12 cellular contexts compared by ENCODE assay signal in the genomic region with DNA sequence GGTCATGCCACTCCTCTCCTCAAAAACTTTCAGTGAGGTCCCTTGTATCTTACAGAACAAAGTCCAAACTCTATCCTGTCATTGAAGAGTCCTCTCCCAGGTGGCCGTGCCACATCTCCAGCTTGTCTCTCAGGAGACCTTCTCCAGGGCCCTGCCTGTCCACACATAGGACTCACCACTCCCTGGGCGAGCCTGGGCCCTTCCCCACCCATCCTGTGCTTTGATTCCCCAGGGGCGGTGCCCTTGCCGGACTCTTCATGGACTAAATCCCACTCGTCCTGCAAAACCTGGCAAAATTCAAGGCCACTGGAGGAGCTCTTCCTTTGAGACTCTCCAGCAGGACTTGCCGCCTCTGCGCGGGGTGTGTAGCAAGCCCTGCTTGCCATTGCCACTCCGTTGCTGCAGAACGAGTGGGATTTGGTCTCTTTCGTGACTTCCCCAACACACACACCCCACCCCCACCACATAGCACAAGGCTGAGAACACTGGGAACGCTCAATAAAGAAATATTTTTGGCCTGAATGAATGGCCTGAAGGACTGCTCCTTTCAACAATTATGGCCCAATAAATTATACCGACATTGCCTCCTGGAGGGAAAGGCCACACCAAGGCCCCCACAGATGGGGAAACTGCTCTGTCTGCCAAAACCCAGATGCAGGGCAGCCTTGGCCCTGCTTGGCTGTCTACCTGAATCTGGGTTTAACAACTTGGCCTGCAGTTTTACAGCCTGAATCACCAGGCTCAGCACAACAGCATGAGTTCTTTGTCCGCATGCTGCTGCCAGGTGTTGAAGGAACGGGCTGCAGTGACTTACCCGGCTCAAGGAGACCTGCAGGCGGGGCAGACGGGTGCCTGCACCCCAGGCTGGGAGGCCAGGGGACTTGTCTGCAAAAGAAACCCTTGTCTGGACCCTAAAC.
DNase-seq lines count a peak whose midpoint lies in the region; ATAC-seq and TF ChIP-seq lines count a peak whose summit lies in the region.
"Had no signal": no experiment of that assay in that cellular context is flagged by ENCODE, and none has a peak within 500 bp of the region (broad histone marks: within the 10 kb centered on the region; RNA-seq: fewer than 3 reads in every experiment).

No MANE protein-coding gene starts in this region.

- peak overlapping the region; percentile 52 for H3K27ac Mint-ChIP-seq in activated CD4-positive, alpha-beta T cell treated with anti-CD3 and anti-CD28 coated beads, Interleukin-2, amount 10 ng/mL, durations not matched to agents 7 days and 5 days
- no peak overlapping the region for H3K27ac Mint-ChIP-seq in activated CD4-positive, alpha-beta T cell treated with anti-CD3 and anti-CD28 coated beads, Interleukin-2, amount 10 ng/mL, durations not matched to agents 24 days and 14 days

- POLR2A ChIA-PET in activated CD4-positive, alpha-beta T cell treated with anti-CD3 and anti-CD28 coated beads, Interleukin-2, amount 10 ng/mL, durations not matched to agents 7 days and 5 days (lab: Charles Lee) = no interaction called here

- no peak for DNase-seq in activated CD4-positive, alpha-beta T cell treated with anti-CD3 and anti-CD28 coated beads, Interleukin-2, amount 10 ng/mL, durations not matched to agents 7 days and 5 days
- DNase-seq in activated CD4-positive, alpha-beta T cell treated with anti-CD3 and anti-CD28 coated beads, Interleukin-2, amount 10 ng/mL, durations not matched to agents 24 days and 14 days = no peak
- DNase-seq in activated CD8-positive, alpha-beta memory T cell treated with anti-CD3 and anti-CD28 coated beads, Interleukin-2, amount 50 U/mL, for 48 hours = peak; percentile 17
- DNase-seq in left kidney (ENCODE audit: low read depth, low spot score) (peak; percentile 60), uterus (peak; percentile 72 to 78), GM19240 (ENCODE audit: insufficient read length, low spot score) (no peak), NCI-H128 (lab: John Stamatoyannopoulos, UW; ENCODE audit: unreplicated experiment) (no peak)
- DNase-seq: amniotic stem cell; NCI-H2081 treated with DMSO at 0.1 percent for 48 hours; stimulated activated naive CD4-positive, alpha-beta T cell treated with Interleukin-2 at 50 U/mL for 16 hours had no signal

- H3K9me3 Mint-ChIP-seq in activated CD4-positive, alpha-beta T cell treated with anti-CD3 and anti-CD28 coated beads, Interleukin-2, amount 10 ng/mL, durations not matched to agents 7 days and 5 days = no peaks in the 10 kb centered on the region
- H3K9me3 Mint-ChIP-seq in activated CD4-positive, alpha-beta T cell treated with anti-CD3 and anti-CD28 coated beads, Interleukin-2, amount 10 ng/mL, durations not matched to agents 24 days and 14 days = no peaks in the 10 kb centered on the region

- TF ChIP-seq CTCF in uterus (IDR thresholded peaks at IDR 0.05) = peak in 1 of 4 experiments; percentile 26

- peak overlapping the region; percentile 73 to 80 for H3K27ac ChIP-seq in uterus
- H3K27ac ChIP-seq: A549 had no signal

- no peaks in the 10 kb centered on the region for H3K27me3 ChIP-seq in uterus

- intact Hi-C loops in activated CD4-positive, alpha-beta T cell treated with anti-CD3 and anti-CD28 coated beads, Interleukin-2, amount 10 ng/mL, durations not matched to agents 24 days and 14 days (cut with micrococcal nuclease) = loop anchor here (10.0 kb wide), 1 partner anchor 489 kb away; no protein-coding TSS in a partner anchor
- intact Hi-C loops in uterus (cut with DNase I; ENCODE audit: low total_unique reads) = no loop called here

- H3K4me1 Mint-ChIP-seq in activated CD4-positive, alpha-beta T cell treated with anti-CD3 and anti-CD28 coated beads, Interleukin-2, amount 10 ng/mL, durations not matched to agents 7 days and 5 days = peaks cover 13% of the 10 kb centered on the region
- H3K4me1 Mint-ChIP-seq in activated CD4-positive, alpha-beta T cell treated with anti-CD3 and anti-CD28 coated beads, Interleukin-2, amount 10 ng/mL, durations not matched to agents 24 days and 14 days = peaks cover 12% of the 10 kb centered on the region

- no peaks in the 10 kb centered on the region for H3K9me3 ChIP-seq in uterus
- H3K9me3 ChIP-seq: A549 had no signal

- no peaks in the 10 kb centered on the region for H3K27me3 Mint-ChIP-seq in activated CD4-positive, alpha-beta T cell treated with anti-CD3 and anti-CD28 coated beads, Interleukin-2, amount 10 ng/mL, durations not matched to agents 7 days and 5 days
- H3K27me3 Mint-ChIP-seq in activated CD4-positive, alpha-beta T cell treated with anti-CD3 and anti-CD28 coated beads, Interleukin-2, amount 10 ng/mL, durations not matched to agents 24 days and 14 days = no peaks in the 10 kb centered on the region

- no peak overlapping the region for H3K4me3 Mint-ChIP-seq in activated CD4-positive, alpha-beta T cell treated with anti-CD3 and anti-CD28 coated beads, Interleukin-2, amount 10 ng/mL, durations not matched to agents 7 days and 5 days
- no peak overlapping the region for H3K4me3 Mint-ChIP-seq in activated CD4-positive, alpha-beta T cell treated with anti-CD3 and anti-CD28 coated beads, Interleukin-2, amount 10 ng/mL, durations not matched to agents 24 days and 14 days

- H3K36me3 ChIP-seq in uterus = no peaks in the 10 kb centered on the region

- TF ChIP-seq POLR2A in uterus (IDR thresholded peaks at IDR 0.05) = no peak

- H3K4me3 ChIP-seq in uterus = no peak overlapping the region
- H3K4me3 ChIP-seq: A549 had no signal

- peaks cover 4 to 6% of the 10 kb centered on the region in 2 donors for H3K4me1 ChIP-seq in uterus
- H3K4me1 ChIP-seq: A549 had no signal

- ATAC-seq in GM19324 (IDR thresholded peaks at IDR 0.05; ENCODE audit: low FRiP score, unreplicated experiment) = no peak
- ATAC-seq: A549 had no signal

- no peaks in the 10 kb centered on the region for H3K36me3 Mint-ChIP-seq in activated CD4-positive, alpha-beta T cell treated with anti-CD3 and anti-CD28 coated beads, Interleukin-2, amount 10 ng/mL, durations not matched to agents 7 days and 5 days (ENCODE audit: low read depth)
- no peaks in the 10 kb centered on the region for H3K36me3 Mint-ChIP-seq in activated CD4-positive, alpha-beta T cell treated with anti-CD3 and anti-CD28 coated beads, Interleukin-2, amount 10 ng/mL, durations not matched to agents 24 days and 14 days (ENCODE audit: low read depth)

- CTCF ChIA-PET in activated CD4-positive, alpha-beta T cell treated with anti-CD3 and anti-CD28 coated beads, Interleukin-2, amount 10 ng/mL, durations not matched to agents 7 days and 5 days (lab: Charles Lee) = interaction anchor here (0.6 kb wide), 1 partner anchor 152 kb away, joined by 3 read pairs; no protein-coding TSS in a partner anchor

Comparison
In these comparisons a context has a peak if more than half of its experiments do, and no peak if none do; other contexts are left out.
1. DNase-seq: peak in activated CD8-positive, alpha-beta memory T cell treated with anti-CD3 and anti-CD28 coated beads, Interleukin-2, amount 50 U/mL, for 48 hours (single experiment), left kidney (single experiment) and uterus (2 of 2); none in activated CD4-positive, alpha-beta T cell treated with anti-CD3 and anti-CD28 coated beads, Interleukin-2, amount 10 ng/mL, durations not matched to agents 7 days and 5 days (single experiment), activated CD4-positive, alpha-beta T cell treated with anti-CD3 and anti-CD28 coated beads, Interleukin-2, amount 10 ng/mL, durations not matched to agents 24 days and 14 days (single experiment), GM19240 (single experiment) and NCI-H128 (single experiment).